23 cellular contexts compared by ENCODE assay signal in genomic region chr12:31355747-31356107, GRCh38.
"Had no signal": no experiment of that assay in that cellular context is flagged by ENCODE, and none has a peak within 500 bp of the region (broad histone marks: within the 10 kb centered on the region; RNA-seq: fewer than 3 reads in every experiment).

No MANE protein-coding gene starts in this region.

- H3K27me3 ChIP-seq: MG63, SJSA1 had no signal

- H3K9me3 ChIP-seq: MG63, SJSA1 had no signal

- FAIRE-seq: astrocyte, RCC 7860, TTC549 had no signal

- H3K36me3 ChIP-seq: MG63, SJSA1 had no signal

- H3K4me3 ChIP-seq: MG63, SJSA1 had no signal

- H3K9ac ChIP-seq: KMS-11 had no signal

- H3K4me2 ChIP-seq: KMS-11 had no signal

- DNase-seq: activated B cell treated with CpG ODN at 0.5 μM for 24 hours; activated CD4-positive, alpha-beta memory T cell treated with anti-CD3 and anti-CD28 coated beads for 36 hours; activated CD4-positive, alpha-beta T cell treated with anti-CD3 and anti-CD28 coated beads for 1 hour; activated CD4-positive, alpha-beta T cell treated with anti-CD3 and anti-CD28 coated beads, Interleukin-2, amount 10 ng/mL, durations not matched to agents 7 days and 5 days; activated gamma-delta T cell; activated naive CD4-positive, alpha-beta T cell treated with anti-CD3 and anti-CD28 coated beads for 36 hours; activated T-cell treated with anti-CD3 and anti-CD28 coated beads for 4 hours; activated T-cell treated with anti-CD3 and anti-CD28 coated beads, Interleukin-2, amount 50 U/mL, for 48 hours; amygdala; MG63; MV-4-11; NCI-H1092 treated with DMSO at 0.1 percent for 48 hours; NCI-H1694 treated with DMSO at 0.1 percent for 48 hours; NCI-H345; PC-3; T-helper 17 cell; T1000 had no signal

- ATAC-seq: activated T-helper 17 cell treated with anti-CD3 and anti-CD28 coated beads, Interleukin-2, amount 50 U/mL, for 72 hours; PC-3; T-helper 17 cell had no signal

- H3K27ac ChIP-seq: KMS-11, SJSA1 had no signal
